In the genomic region with DNA sequence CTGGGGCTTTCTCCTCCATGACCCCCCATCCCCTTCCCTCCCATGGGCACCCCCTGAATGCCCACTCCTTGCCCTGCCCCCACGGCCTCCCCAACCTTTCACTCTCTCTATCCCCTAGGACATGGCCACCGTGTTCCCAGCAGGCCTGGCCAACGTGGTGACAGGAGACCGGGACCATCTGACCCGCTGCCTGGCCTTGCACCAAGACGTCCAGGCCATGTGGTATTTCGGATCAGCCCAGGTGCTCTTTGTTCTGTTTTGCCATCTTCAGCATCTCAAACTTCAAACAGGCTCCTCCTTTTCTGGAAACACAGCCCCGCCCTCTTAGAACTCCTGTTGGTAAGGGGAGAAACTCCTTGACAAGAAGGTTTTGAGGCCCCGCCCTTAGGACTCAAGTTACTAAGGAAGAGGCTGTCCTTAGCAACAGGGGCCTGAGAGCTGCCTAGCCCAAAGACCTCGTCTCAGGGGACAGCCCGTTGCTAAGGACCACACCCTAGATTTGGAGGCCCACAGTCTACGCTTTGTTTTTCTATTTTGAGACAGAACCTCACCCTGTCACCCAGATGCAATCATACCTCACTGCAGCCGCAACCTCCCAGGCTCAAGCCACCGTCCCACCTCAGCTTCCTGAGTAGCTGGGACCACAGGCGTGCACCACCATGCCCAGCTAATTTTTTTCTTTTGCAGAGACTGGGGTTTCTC, we compare ENCODE assay signal across 8 cellular contexts. TPM values are rescaled to one million over a fixed set of nuclear protein-coding genes. Genes with fewer than 3 reads are reported as not detected.
DNase-seq lines count a peak whose midpoint lies in the region; ATAC-seq, FAIRE-seq and TF ChIP-seq lines count a peak whose summit lies in the region.

No MANE protein-coding gene starts in this region.

- no peak for FAIRE-seq in kidney (lab: Jason Lieb, UNC)

- TF ChIP-seq CTCF in GM12864 (IDR thresholded peaks at IDR 0.05; ENCODE audit: low read depth, low read length, missing control alignments) (no peak), kidney (IDR thresholded peaks at IDR 0.05; ENCODE audit: borderline replicate concordance, extremely low read depth, insufficient read depth) (no peak)

- H3K4me1 ChIP-seq in kidney (ENCODE audit: control insufficient read depth in 1 of 2, insufficient read depth in 1 of 2, low read depth in 1 of 2, low read length in 2 of 2) = peaks cover 0 to 5% of the 10 kb centered on the region in 2 donors

- no peak overlapping the region for H3K4me3 ChIP-seq in GM12864 (ENCODE audit: low read depth, low read length)
- no peak overlapping the region for H3K4me3 ChIP-seq in kidney (ENCODE audit: low read length in 2 of 2)

- H3K9me3 ChIP-seq in kidney (ENCODE audit: control insufficient read depth in 1 of 2, low read length in 2 of 2) = no peaks in the 10 kb centered on the region

- H3K27ac ChIP-seq in kidney (ENCODE audit: low read depth in 2 of 2, low read length in 2 of 2) = peak overlapping the region in 1 of 2 donors; percentile 72

- intact Hi-C loops in Right ventricle myocardium superior (cut with DNase I) (no loop called here), kidney (cut with DNase I) (no loop called here)

- peaks cover 0 to 2% of the 10 kb centered on the region in 2 donors for H3K36me3 ChIP-seq in kidney (ENCODE audit: control insufficient read depth in 1 of 2, insufficient read depth in 2 of 2, low read length in 2 of 2)

- no peak overlapping the region for H3K9ac ChIP-seq in kidney (ENCODE audit: low read length in 2 of 2)

- ATAC-seq in HG02623 (IDR thresholded peaks at IDR 0.05; ENCODE audit: unreplicated experiment) (peak; percentile 61), Right ventricle myocardium superior (ENCODE audit: poor library complexity) (peak; percentile 81)

- DNase-seq in GM12864 (ENCODE audit: low read depth) (peak; percentile 97), NOMO-1 (lab: John Stamatoyannopoulos, UW; ENCODE audit: unreplicated experiment in 2 of 2) (peak; percentile 46 to 69), activated T-helper 1 cell treated with Interleukin-2 at 50 U/mL for 16 hours (ENCODE audit: low read depth) (peak; percentile 79), Right ventricle myocardium superior (peak; percentile 87), hippocampal formation (lab: John Stamatoyannopoulos, UW) (no peak), kidney (no peak)
- DNase-seq in stimulated activated CD4-positive, alpha-beta T cell treated with anti-CD3 and anti-CD28 coated beads, Interleukin-2, amount 100 ng/mL, for 24 hours = peak; percentile 71 to 75

RNA-seq across cellular contexts. Expression of a gene that starts 5.1 kb away (rescaled TPM):
- total RNA-seq in Right ventricle myocardium superior = 3.6 TPM
- 12.5 TPM for total RNA-seq in kidney
- 7.4 TPM for polyA plus RNA-seq in kidney (ENCODE audit: insufficient read depth, low read depth, low replicate concordance)

RNA-seq across cellular contexts. Expression of a gene that starts 15.9 kb away (rescaled TPM):
- 10.8 TPM for total RNA-seq in Right ventricle myocardium superior
- 31.8 TPM for total RNA-seq in kidney
- polyA plus RNA-seq in kidney (ENCODE audit: insufficient read depth, low read depth, low replicate concordance) = 26.8 TPM

RNA-seq across cellular contexts. Expression of a gene that starts 17.3 kb away (rescaled TPM):
- total RNA-seq in Right ventricle myocardium superior (28.1 TPM), kidney (74.0 TPM)
- 97.2 TPM for polyA plus RNA-seq in kidney (ENCODE audit: insufficient read depth, low read depth, low replicate concordance)

RNA-seq across cellular contexts. Expression of a gene that starts 18.5 kb away (rescaled TPM):
- total RNA-seq in Right ventricle myocardium superior (1,304 TPM), kidney (2,090 TPM)
- polyA plus RNA-seq in kidney (ENCODE audit: insufficient read depth, low read depth, low replicate concordance) = 3,309 TPM

RNA-seq across cellular contexts. Expression of a gene that starts 27.3 kb away (rescaled TPM):
- total RNA-seq in Right ventricle myocardium superior (935 TPM), kidney (1,449 TPM)
- 3,462 TPM for polyA plus RNA-seq in kidney (ENCODE audit: insufficient read depth, low read depth, low replicate concordance)

Comparison
In these comparisons a context has a peak if more than half of its experiments do, and no peak if none do; other contexts are left out.
1. DNase-seq: peak in GM12864 (single experiment), NOMO-1 (2 of 2), activated T-helper 1 cell treated with Interleukin-2 at 50 U/mL for 16 hours (single experiment), Right ventricle myocardium superior (single experiment) and stimulated activated CD4-positive, alpha-beta T cell treated with anti-CD3 and anti-CD28 coated beads, Interleukin-2, amount 100 ng/mL, for 24 hours (2 of 2); none in hippocampal formation (0 of 2) and kidney (single experiment).